In the genomic region with DNA sequence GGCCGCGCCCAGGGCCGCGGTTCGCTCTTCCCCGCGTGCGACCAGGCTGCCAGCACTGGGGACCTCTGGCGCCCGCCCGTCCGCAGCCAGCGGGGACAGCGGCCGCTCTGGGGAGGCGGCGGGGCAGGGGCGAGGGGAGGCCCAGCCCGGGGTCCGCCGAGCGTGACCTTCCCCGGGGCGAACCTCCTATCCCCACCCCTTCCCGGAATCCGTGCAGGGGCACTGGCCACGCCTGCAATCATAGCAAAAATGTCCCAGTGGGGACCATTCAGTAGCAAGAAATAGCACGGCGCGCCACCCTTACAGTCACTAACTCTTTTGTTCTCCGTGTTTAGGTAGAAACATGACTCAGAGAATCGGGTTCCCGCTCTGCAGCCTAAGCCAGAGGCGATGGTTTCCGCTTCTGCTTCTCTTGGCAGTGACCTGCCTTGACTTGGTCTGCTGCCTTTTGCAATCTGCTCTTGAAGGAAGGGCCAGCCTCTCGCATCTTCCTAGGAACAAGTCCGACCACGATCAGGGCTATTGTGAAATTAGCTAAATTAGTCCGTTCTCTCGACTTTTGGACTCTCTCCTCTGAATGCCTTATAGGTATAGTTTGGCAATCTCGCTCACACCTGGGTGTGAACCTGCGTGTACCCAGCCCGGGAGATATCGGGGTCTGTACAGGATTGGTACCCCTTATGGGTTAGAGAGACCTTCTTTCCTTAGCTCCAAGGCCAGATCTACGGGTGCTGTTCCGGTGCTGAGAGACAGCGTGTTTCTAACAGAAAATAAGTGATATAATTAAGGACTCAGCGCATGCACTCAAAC, we compare ENCODE assay signal across 8 cellular contexts.
DNase-seq lines count a peak whose midpoint lies in the region; ATAC-seq, FAIRE-seq and TF ChIP-seq lines count a peak whose summit lies in the region.

No MANE protein-coding gene starts in this region.

- no peaks in the 10 kb centered on the region for H3F3A ChIP-seq in smooth muscle cell (ENCODE audit: low read depth)

- H3K27me3 Mint-ChIP-seq in astrocyte (ENCODE audit: low read depth, unreplicated experiment) = no peaks in the 10 kb centered on the region

- DNase-seq in Daoy (ENCODE audit: low read depth) = peak; percentile 66
- DNase-seq in NCI-H146 treated with DMSO at 0.1 percent for 48 hours (lab: John Stamatoyannopoulos, UW; ENCODE audit: unreplicated experiment) = peak; percentile 17
- DNase-seq in astrocyte (ENCODE audit: low read depth) = peak; percentile 45
- DNase-seq in iPS DF 4.7 (ENCODE audit: extremely low read depth, low spot score) = peak; percentile 7
- no peak for DNase-seq in smooth muscle cell (lab: John Stamatoyannopoulos, UW; ENCODE audit: unreplicated experiment)

- FAIRE-seq in astrocyte (lab: Jason Lieb, UNC) = no peak

- H3K4me1 Mint-ChIP-seq in astrocyte (ENCODE audit: low read depth, unreplicated experiment) = peaks cover 2% of the 10 kb centered on the region

- H3K27ac ChIP-seq in astrocyte (ENCODE audit: low read depth, low read length) (no peak overlapping the region), smooth muscle cell (ENCODE audit: low read depth) (no peak overlapping the region)

- H3K4me3 Mint-ChIP-seq in astrocyte (ENCODE audit: unreplicated experiment) = peak overlapping the region; percentile 24

- H3K36me3 ChIP-seq in astrocyte (ENCODE audit: insufficient read depth, low read length) = no peaks in the 10 kb centered on the region
- H3K36me3 ChIP-seq in smooth muscle cell (ENCODE audit: low read depth) = no peaks in the 10 kb centered on the region

- H2AFZ ChIP-seq in astrocyte (ENCODE audit: low read depth, low read length) (peak overlapping the region; percentile 72), smooth muscle cell (ENCODE audit: low read depth) (peak overlapping the region; percentile 97)

- no peaks in the 10 kb centered on the region for H3K27me3 ChIP-seq in astrocyte (ENCODE audit: insufficient read depth, low read length)
- peaks cover 4% of the 10 kb centered on the region for H3K27me3 ChIP-seq in smooth muscle cell (ENCODE audit: low read depth)

- H3K79me2 ChIP-seq in astrocyte (ENCODE audit: insufficient read depth, low read length) (no peaks in the 10 kb centered on the region), smooth muscle cell (ENCODE audit: low read depth) (no peaks in the 10 kb centered on the region)

- no peaks in the 10 kb centered on the region for H3K9me3 Mint-ChIP-seq in astrocyte (ENCODE audit: unreplicated experiment)

- H4K20me1 ChIP-seq in astrocyte (ENCODE audit: insufficient read depth, low read length) (no peaks in the 10 kb centered on the region), smooth muscle cell (ENCODE audit: low read depth) (no peaks in the 10 kb centered on the region)

- H3K4me2 ChIP-seq in astrocyte (ENCODE audit: low read length) = peak overlapping the region; percentile 85
- H3K4me2 ChIP-seq in smooth muscle cell = peak overlapping the region; percentile 78

- ATAC-seq in GM21423 (IDR thresholded peaks at IDR 0.05; ENCODE audit: unreplicated experiment) (peak; percentile 71), GM21576 (IDR thresholded peaks at IDR 0.05; ENCODE audit: unreplicated experiment) (no peak), HG03457 (IDR thresholded peaks at IDR 0.05; ENCODE audit: unreplicated experiment) (no peak)

- H3K36me3 Mint-ChIP-seq in astrocyte (ENCODE audit: low read depth, unreplicated experiment) = no peaks in the 10 kb centered on the region

- H3K4me3 ChIP-seq in astrocyte (ENCODE audit: insufficient read depth, low read depth, low read length) (peak overlapping the region; percentile 52), smooth muscle cell (peak overlapping the region; percentile 46)

- 27% methylated on average over 46 of the region's 48 CpGs for WGBS in smooth muscle cell (ENCODE audit: low lambda C conversion rate)

- H3K9ac ChIP-seq in astrocyte (ENCODE audit: low read length) (peak overlapping the region; percentile 52), smooth muscle cell (ENCODE audit: low read depth) (no peak overlapping the region)

- TF ChIP-seq CTCF in astrocyte (IDR thresholded peaks at IDR 0.05; ENCODE audit: insufficient read depth, low read depth, low read length) (no peak), smooth muscle cell (IDR thresholded peaks at IDR 0.05; ENCODE audit: borderline replicate concordance, insufficient read depth, poor library complexity, severe bottlenecking) (no peak)

- H3K4me1 ChIP-seq in astrocyte (ENCODE audit: insufficient read depth, low read length) (no peaks in the 10 kb centered on the region), smooth muscle cell (ENCODE audit: low read depth) (no peaks in the 10 kb centered on the region)

- H3K9me3 ChIP-seq in astrocyte (ENCODE audit: insufficient read depth, low read depth, low read length) (no peaks in the 10 kb centered on the region), smooth muscle cell (replicated peaks; ENCODE audit: low read depth) (no peaks in the 10 kb centered on the region)

- H3K27ac Mint-ChIP-seq in astrocyte (ENCODE audit: unreplicated experiment) = no peak overlapping the region
